In genomic region chr2:191497822-191498221, GRCh38 we compare ENCODE assay signal across 20 cellular contexts.
"Had no signal": no experiment of that assay in that cellular context is flagged by ENCODE, and none has a peak within 500 bp of the region (broad histone marks: within the 10 kb centered on the region; RNA-seq: fewer than 3 reads in every experiment).

No MANE protein-coding gene starts in this region.

- H3K27ac Mint-ChIP-seq: memory B cell had no signal

- H3K4me3 Mint-ChIP-seq: memory B cell had no signal

- FAIRE-seq: colon, endothelial cell of umbilical vein, frontal cortex, islet of Langerhans, keratinocyte had no signal

- H3K9me3 ChIP-seq: esophagus muscularis mucosa, gastroesophageal sphincter, left lung, lower lobe of right lung had no signal

- ATAC-seq: foreskin keratinocyte, gastroesophageal sphincter, left cardiac atrium, left lung, lower lobe of right lung had no signal

- H3K4me3 ChIP-seq: coronary artery, dorsolateral prefrontal cortex, esophagus muscularis mucosa, gastroesophageal sphincter, heart right ventricle, left lung, lower lobe of right lung had no signal

- H3K4me1 ChIP-seq: foreskin keratinocyte had no signal

- H3K36me3 ChIP-seq: esophagus muscularis mucosa, gastroesophageal sphincter, heart right ventricle, left lung, lower lobe of right lung had no signal

- H3K27ac ChIP-seq: coronary artery, dorsolateral prefrontal cortex, esophagus muscularis mucosa, foreskin keratinocyte, gastroesophageal sphincter, heart right ventricle, left lung, lower lobe of right lung had no signal

- H3K27me3 ChIP-seq: dorsolateral prefrontal cortex, esophagus muscularis mucosa, foreskin keratinocyte, gastroesophageal sphincter, heart right ventricle, left lung had no signal

- H3K36me3 Mint-ChIP-seq: memory B cell had no signal

- DNase-seq: dermis blood vessel endothelial cell; dorsolateral prefrontal cortex; effector CD4-positive, alpha-beta T cell; effector memory CD4-positive, alpha-beta T cell; foreskin keratinocyte; heart right ventricle; left cardiac atrium; left lung; lower lobe of right lung; mesendoderm; midbrain had no signal

- H3K9me3 Mint-ChIP-seq: memory B cell had no signal

- H3K4me1 Mint-ChIP-seq: memory B cell had no signal
